Comparison of ENCODE assay signal across 1 cellular context in genomic region chr4:41216294-41217019, GRCh38.
A peak's percentile ranks its signal among the peaks of the same experiment; 100 is the strongest.
TF ChIP-seq lines count a peak whose summit lies in the region.

No MANE protein-coding gene starts in this region.

TF ChIP-seq in HepG2, 621 proteins besides CTCF, POLR2A, EP300 and RAD21 (continued from another document and continues in another):
- peak; percentile 68 for TF ChIP-seq RXRB (CRISPR knock-in tag; IDR thresholded peaks at IDR 0.05; ENCODE audit: borderline replicate concordance)
- TF ChIP-seq ELF1 (CRISPR knock-in tag; IDR thresholded peaks at IDR 0.05) = peak; percentile 83
- TF ChIP-seq ZNF792 (CRISPR knock-in tag; IDR thresholded peaks at IDR 0.05) = peak; percentile 67; the same call in 1 of the 2 replicates
- no peak for TF ChIP-seq ZNF660 (CRISPR knock-in tag; IDR thresholded peaks at IDR 0.05; ENCODE audit: borderline replicate concordance, low read depth)
- 0 out of 2 replicates have a peak, but pooled peaks have one; percentile 34 for TF ChIP-seq NR2F2 (IDR thresholded peaks at IDR 0.05; ENCODE audit: borderline replicate concordance, low read depth)
- TF ChIP-seq KLF11 (CRISPR knock-in tag; IDR thresholded peaks at IDR 0.05) = peak; percentile 83; the same call in 1 of the 2 replicates
- TF ChIP-seq ZNF333 (CRISPR knock-in tag; IDR thresholded peaks at IDR 0.05; ENCODE audit: borderline replicate concordance) = 0 out of 2 replicates have a peak, but pooled peaks have one; percentile 44
- TF ChIP-seq ARID5B (CRISPR knock-in tag; IDR thresholded peaks at IDR 0.05) = peak; percentile 72
- TF ChIP-seq ZNF574 (CRISPR knock-in tag; IDR thresholded peaks at IDR 0.05) = peak; percentile 85
- TF ChIP-seq ZNF124 (CRISPR knock-in tag; IDR thresholded peaks at IDR 0.05) = peak; percentile 58; the same call in 1 of the 2 replicates
- 0 out of 2 replicates have a peak, but pooled peaks have one; percentile 42 for TF ChIP-seq HNRNPL (IDR thresholded peaks at IDR 0.05; ENCODE audit: low read depth, low read length)
- TF ChIP-seq HOXA3 (CRISPR knock-in tag; IDR thresholded peaks at IDR 0.05) = peak; percentile 87; the same call in 1 of the 2 replicates
- TF ChIP-seq MAZ (IDR thresholded peaks at IDR 0.05; ENCODE audit: borderline replicate concordance, low read depth, low read length) = no peak
- TF ChIP-seq MAZ (CRISPR knock-in tag; IDR thresholded peaks at IDR 0.05; ENCODE audit: low read depth) = peak; percentile 71
- peak; percentile 73; the same call in 1 of the 2 replicates for TF ChIP-seq ZNF264 (CRISPR knock-in tag; IDR thresholded peaks at IDR 0.05)
- no peak for TF ChIP-seq TFE3 (CRISPR knock-in tag; IDR thresholded peaks at IDR 0.05)
- TF ChIP-seq ZFP1 (CRISPR knock-in tag; IDR thresholded peaks at IDR 0.05) = 0 out of 2 replicates have a peak, but pooled peaks have one; percentile 21
- peak; percentile 64; the same call in 1 of the 2 replicates for TF ChIP-seq CCDC6 (CRISPR knock-in tag; IDR thresholded peaks at IDR 0.05)
- TF ChIP-seq DBP (CRISPR knock-in tag; IDR thresholded peaks at IDR 0.05; ENCODE audit: not compliant biosample characterization) = peak; percentile 82
- peak; percentile 36; the same call in 1 of the 2 replicates for TF ChIP-seq HCFC1 (IDR thresholded peaks at IDR 0.05; ENCODE audit: low read depth, low read length)
- peak; percentile 64; the same call in 1 of the 2 replicates for TF ChIP-seq ZNF292 (CRISPR knock-in tag; IDR thresholded peaks at IDR 0.05; ENCODE audit: borderline replicate concordance, low read depth)
- 0 out of 2 replicates have a peak, but pooled peaks have one; percentile 6 for TF ChIP-seq RFX5 (IDR thresholded peaks at IDR 0.05; ENCODE audit: low read depth, low read length)
- TF ChIP-seq ZBTB33 (CRISPR knock-in tag; IDR thresholded peaks at IDR 0.05) = 0 out of 2 replicates have a peak, but pooled peaks have one; percentile 24
- TF ChIP-seq ZNF350 (CRISPR knock-in tag; IDR thresholded peaks at IDR 0.05; ENCODE audit: borderline replicate concordance, low read depth) = peak; percentile 77
- peak; percentile 91 for TF ChIP-seq ZNF564 (CRISPR knock-in tag; IDR thresholded peaks at IDR 0.05)
- TF ChIP-seq ZNF766 (CRISPR knock-in tag; IDR thresholded peaks at IDR 0.05; ENCODE audit: borderline replicate concordance) = peak; percentile 85; the same call in 1 of the 2 replicates
- TF ChIP-seq EHMT2 (IDR thresholded peaks at IDR 0.05; ENCODE audit: borderline replicate concordance, low read depth, low read length) = 0 out of 2 replicates have a peak, but pooled peaks have one; percentile 22
- TF ChIP-seq SRSF1 (optimal IDR thresholded peaks at IDR 0.05; ENCODE audit: low read depth, low read length) = peak; percentile 67
- TF ChIP-seq HNF1A (IDR thresholded peaks at IDR 0.05; ENCODE audit: low read depth) = no peak
- TF ChIP-seq HNF1A (CRISPR knock-in tag; IDR thresholded peaks at IDR 0.05; ENCODE audit: borderline replicate concordance) = peak; percentile 68; the same call in 1 of the 2 replicates
- TF ChIP-seq NR2C2 (CRISPR knock-in tag; IDR thresholded peaks at IDR 0.05; ENCODE audit: borderline replicate concordance) = peak; percentile 96
- peak; percentile 85; the same call in 1 of the 2 replicates for TF ChIP-seq KDM3A (CRISPR knock-in tag; IDR thresholded peaks at IDR 0.05; ENCODE audit: low read depth)
- no peak for TF ChIP-seq SATB2 (CRISPR knock-in tag; IDR thresholded peaks at IDR 0.05)
- peak; percentile 73; the same call in 1 of the 2 replicates for TF ChIP-seq HBP1 (CRISPR knock-in tag; IDR thresholded peaks at IDR 0.05; ENCODE audit: low read depth)
- TF ChIP-seq NFIC (IDR thresholded peaks at IDR 0.05; ENCODE audit: low read length) = no peak
